2 cellular contexts compared by ENCODE assay signal in the genomic region with DNA sequence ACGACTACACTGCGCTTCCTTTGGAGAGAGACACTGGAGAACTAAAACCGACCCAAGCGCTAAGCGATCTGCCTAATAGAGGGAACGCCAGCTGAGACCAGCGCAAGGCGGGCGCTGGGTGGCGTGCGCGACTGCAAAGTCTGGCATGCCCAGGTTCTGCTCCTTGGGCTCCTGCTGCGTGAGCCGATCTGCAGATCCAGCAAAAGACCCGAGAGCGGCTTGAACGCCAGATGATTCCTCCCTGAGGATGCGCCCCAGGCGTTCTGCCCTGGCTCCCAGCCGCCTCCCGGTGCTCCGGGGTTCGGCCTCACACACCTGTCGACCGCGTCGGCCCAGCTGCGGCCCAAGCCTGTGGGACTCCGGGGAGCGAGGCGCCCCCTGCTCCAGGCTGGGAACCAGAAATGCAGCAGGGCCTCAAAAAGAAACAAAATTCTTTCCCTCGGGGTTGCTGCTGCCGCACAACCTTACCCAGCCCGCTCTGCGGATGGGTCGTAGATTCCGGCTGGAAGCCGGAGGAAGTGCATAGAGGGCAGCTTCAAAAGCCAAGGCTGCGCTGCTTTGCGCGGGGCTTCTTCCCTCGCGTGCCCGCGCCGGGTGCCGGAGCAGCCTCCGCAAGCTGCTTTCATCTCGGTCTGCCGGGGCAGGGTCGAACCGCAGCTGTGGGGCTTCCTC.
TF ChIP-seq lines count a peak whose summit lies in the region.

No MANE protein-coding gene starts in this region.

TF ChIP-seq in GM12891, 5 proteins besides CTCF, POLR2A, EP300 and RAD21:
- TF ChIP-seq POU2F2 (IDR thresholded peaks at IDR 0.05; ENCODE audit: low read depth, low read length) (no peak), TAF1 (IDR thresholded peaks at IDR 0.05; ENCODE audit: low read depth, low read length) (no peak), POLR2AphosphoS5 (IDR thresholded peaks at IDR 0.05; ENCODE audit: low read depth, low read length) (no peak), SPI1 (IDR thresholded peaks at IDR 0.05; ENCODE audit: low read depth, low read length) (no peak), PAX5 (IDR thresholded peaks at IDR 0.05; ENCODE audit: insufficient read depth, low read length, severe bottlenecking) (no peak)
TF ChIP-seq in GM12891: peak in this region for 0.

TF ChIP-seq in K562, 482 proteins besides CTCF, POLR2A, EP300 and RAD21:
- TF ChIP-seq, protein P1, sequence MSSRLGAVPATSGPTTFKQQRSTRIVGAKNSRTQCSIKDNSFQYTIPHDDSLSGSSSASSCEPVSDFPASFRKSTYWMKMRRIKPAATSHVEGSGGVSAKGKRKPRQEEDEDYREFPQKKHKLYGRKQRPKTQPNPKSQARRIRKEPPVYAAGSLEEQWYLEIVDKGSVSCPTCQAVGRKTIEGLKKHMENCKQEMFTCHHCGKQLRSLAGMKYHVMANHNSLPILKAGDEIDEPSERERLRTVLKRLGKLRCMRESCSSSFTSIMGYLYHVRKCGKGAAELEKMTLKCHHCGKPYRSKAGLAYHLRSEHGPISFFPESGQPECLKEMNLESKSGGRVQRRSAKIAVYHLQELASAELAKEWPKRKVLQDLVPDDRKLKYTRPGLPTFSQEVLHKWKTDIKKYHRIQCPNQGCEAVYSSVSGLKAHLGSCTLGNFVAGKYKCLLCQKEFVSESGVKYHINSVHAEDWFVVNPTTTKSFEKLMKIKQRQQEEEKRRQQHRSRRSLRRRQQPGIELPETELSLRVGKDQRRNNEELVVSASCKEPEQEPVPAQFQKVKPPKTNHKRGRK (tag; IDR thresholded peaks at IDR 0.05), result no peak
- TF ChIP-seq HNRNPL (IDR thresholded peaks at IDR 0.05; ENCODE audit: low read depth, low read length) (no peak), RBBP5 (IDR thresholded peaks at IDR 0.05; ENCODE audit: borderline replicate concordance, insufficient read depth, low read length, poor library complexity, severe bottlenecking) (no peak)
- TF ChIP-seq, protein P2, sequence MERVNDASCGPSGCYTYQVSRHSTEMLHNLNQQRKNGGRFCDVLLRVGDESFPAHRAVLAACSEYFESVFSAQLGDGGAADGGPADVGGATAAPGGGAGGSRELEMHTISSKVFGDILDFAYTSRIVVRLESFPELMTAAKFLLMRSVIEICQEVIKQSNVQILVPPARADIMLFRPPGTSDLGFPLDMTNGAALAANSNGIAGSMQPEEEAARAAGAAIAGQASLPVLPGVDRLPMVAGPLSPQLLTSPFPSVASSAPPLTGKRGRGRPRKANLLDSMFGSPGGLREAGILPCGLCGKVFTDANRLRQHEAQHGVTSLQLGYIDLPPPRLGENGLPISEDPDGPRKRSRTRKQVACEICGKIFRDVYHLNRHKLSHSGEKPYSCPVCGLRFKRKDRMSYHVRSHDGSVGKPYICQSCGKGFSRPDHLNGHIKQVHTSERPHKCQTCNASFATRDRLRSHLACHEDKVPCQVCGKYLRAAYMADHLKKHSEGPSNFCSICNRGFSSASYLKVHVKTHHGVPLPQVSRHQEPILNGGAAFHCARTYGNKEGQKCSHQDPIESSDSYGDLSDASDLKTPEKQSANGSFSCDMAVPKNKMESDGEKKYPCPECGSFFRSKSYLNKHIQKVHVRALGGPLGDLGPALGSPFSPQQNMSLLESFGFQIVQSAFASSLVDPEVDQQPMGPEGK (CRISPR knock-in tag; IDR thresholded peaks at IDR 0.05; ENCODE audit: borderline replicate concordance), result no peak
- TF ChIP-seq, protein P3, sequence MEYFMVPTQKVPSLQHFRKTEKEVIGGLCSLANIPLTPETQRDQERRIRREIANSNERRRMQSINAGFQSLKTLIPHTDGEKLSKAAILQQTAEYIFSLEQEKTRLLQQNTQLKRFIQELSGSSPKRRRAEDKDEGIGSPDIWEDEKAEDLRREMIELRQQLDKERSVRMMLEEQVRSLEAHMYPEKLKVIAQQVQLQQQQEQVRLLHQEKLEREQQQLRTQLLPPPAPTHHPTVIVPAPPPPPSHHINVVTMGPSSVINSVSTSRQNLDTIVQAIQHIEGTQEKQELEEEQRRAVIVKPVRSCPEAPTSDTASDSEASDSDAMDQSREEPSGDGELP (CRISPR knock-in tag; IDR thresholded peaks at IDR 0.05; ENCODE audit: borderline replicate concordance), result 0 out of 2 replicates have a peak, but pooled peaks have one; percentile 11
- TF ChIP-seq, protein P4, sequence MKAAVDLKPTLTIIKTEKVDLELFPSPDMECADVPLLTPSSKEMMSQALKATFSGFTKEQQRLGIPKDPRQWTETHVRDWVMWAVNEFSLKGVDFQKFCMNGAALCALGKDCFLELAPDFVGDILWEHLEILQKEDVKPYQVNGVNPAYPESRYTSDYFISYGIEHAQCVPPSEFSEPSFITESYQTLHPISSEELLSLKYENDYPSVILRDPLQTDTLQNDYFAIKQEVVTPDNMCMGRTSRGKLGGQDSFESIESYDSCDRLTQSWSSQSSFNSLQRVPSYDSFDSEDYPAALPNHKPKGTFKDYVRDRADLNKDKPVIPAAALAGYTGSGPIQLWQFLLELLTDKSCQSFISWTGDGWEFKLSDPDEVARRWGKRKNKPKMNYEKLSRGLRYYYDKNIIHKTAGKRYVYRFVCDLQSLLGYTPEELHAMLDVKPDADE (conservative IDR thresholded peaks at IDR 0.05; ENCODE audit: control insufficient read depth, low read depth, low read length), result no peak
- TF ChIP-seq, protein P5, sequence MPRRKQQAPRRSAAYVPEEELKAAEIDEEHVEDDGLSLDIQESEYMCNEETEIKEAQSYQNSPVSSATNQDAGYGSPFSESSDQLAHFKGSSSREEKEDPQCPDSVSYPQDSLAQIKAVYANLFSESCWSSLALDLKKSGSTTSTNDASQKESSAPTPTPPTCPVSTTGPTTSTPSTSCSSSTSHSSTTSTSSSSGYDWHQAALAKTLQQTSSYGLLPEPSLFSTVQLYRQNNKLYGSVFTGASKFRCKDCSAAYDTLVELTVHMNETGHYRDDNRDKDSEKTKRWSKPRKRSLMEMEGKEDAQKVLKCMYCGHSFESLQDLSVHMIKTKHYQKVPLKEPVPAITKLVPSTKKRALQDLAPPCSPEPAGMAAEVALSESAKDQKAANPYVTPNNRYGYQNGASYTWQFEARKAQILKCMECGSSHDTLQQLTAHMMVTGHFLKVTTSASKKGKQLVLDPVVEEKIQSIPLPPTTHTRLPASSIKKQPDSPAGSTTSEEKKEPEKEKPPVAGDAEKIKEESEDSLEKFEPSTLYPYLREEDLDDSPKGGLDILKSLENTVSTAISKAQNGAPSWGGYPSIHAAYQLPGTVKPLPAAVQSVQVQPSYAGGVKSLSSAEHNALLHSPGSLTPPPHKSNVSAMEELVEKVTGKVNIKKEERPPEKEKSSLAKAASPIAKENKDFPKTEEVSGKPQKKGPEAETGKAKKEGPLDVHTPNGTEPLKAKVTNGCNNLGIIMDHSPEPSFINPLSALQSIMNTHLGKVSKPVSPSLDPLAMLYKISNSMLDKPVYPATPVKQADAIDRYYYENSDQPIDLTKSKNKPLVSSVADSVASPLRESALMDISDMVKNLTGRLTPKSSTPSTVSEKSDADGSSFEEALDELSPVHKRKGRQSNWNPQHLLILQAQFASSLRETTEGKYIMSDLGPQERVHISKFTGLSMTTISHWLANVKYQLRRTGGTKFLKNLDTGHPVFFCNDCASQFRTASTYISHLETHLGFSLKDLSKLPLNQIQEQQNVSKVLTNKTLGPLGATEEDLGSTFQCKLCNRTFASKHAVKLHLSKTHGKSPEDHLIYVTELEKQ (CRISPR knock-in tag; IDR thresholded peaks at IDR 0.05), result no peak
- TF ChIP-seq, protein P6, sequence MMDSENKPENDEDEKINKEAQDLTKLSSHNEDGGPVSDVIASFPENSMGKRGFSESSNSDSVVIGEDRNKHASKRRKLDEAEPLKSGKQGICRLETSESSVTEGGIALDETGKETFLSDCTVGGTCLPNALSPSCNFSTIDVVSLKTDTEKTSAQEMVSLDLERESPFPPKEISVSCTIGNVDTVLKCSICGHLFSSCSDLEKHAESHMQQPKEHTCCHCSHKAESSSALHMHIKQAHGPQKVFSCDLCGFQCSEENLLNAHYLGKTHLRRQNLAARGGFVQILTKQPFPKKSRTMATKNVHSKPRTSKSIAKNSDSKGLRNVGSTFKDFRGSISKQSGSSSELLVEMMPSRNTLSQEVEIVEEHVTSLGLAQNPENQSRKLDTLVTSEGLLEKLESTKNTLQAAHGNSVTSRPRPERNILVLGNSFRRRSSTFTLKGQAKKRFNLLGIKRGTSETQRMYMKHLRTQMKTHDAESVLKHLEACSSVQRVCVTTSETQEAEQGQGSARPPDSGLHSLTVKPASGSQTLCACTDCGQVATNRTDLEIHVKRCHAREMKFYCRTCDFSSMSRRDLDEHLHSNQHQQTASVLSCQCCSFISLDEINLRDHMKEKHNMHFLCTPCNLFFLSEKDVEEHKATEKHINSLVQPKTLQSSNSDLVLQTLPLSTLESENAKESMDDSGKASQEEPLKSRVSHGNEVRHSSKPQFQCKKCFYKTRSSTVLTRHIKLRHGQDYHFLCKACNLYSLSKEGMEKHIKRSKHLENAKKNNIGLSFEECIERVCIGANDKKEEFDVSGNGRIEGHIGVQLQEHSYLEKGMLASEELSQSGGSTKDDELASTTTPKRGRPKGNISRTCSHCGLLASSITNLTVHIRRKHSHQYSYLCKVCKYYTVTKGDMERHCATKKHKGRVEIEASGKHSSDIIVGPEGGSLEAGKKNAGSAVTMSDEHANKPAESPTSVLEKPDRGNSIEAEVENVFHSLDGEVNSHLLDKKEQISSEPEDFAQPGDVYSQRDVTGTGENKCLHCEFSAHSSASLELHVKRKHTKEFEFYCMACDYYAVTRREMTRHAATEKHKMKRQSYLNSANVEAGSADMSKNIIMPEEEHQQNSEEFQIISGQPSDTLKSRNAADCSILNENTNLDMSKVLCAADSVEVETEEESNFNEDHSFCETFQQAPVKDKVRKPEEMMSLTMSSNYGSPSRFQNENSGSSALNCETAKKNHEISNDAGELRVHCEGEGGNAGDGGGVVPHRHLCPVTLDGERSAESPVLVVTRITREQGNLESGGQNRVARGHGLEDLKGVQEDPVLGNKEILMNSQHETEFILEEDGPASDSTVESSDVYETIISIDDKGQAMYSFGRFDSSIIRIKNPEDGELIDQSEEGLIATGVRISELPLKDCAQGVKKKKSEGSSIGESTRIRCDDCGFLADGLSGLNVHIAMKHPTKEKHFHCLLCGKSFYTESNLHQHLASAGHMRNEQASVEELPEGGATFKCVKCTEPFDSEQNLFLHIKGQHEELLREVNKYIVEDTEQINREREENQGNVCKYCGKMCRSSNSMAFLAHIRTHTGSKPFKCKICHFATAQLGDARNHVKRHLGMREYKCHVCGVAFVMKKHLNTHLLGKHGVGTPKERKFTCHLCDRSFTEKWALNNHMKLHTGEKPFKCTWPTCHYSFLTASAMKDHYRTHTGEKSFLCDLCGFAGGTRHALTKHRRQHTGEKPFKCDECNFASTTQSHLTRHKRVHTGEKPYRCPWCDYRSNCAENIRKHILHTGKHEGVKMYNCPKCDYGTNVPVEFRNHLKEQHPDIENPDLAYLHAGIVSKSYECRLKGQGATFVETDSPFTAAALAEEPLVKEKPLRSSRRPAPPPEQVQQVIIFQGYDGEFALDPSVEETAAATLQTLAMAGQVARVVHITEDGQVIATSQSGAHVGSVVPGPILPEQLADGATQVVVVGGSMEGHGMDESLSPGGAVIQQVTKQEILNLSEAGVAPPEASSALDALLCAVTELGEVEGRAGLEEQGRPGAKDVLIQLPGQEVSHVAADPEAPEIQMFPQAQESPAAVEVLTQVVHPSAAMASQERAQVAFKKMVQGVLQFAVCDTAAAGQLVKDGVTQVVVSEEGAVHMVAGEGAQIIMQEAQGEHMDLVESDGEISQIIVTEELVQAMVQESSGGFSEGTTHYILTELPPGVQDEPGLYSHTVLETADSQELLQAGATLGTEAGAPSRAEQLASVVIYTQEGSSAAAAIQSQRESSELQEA (IDR thresholded peaks at IDR 0.05; ENCODE audit: low read depth), result no peak
